Comparison of ENCODE assay signal across 8 cellular contexts in genomic region chr19:45817010-45817724, GRCh38. TPM values are rescaled to one million over a fixed set of nuclear protein-coding genes. Genes with fewer than 3 reads are reported as not detected.
DNase-seq lines count a peak whose midpoint lies in the region; ATAC-seq and TF ChIP-seq lines count a peak whose summit lies in the region.

No MANE protein-coding gene starts in this region.

- peak overlapping the region; percentile 90 to 97 (median 90) for H3K27ac Mint-ChIP-seq in H9

- DNase-seq in ELR (ENCODE audit: low read depth) (peak; percentile 94), H9 (peak; percentile 98), MG63 (peak; percentile 94), SIG-M5 treated with dmso at 0.1 percent for 504 hours (lab: John Stamatoyannopoulos, UW; ENCODE audit: unreplicated experiment) (peak; percentile 91), activated gamma-delta T cell (lab: John Stamatoyannopoulos, UW) (peak; percentile 48), omental fat pad (ENCODE audit: low spot score) (peak; percentile 89), tibial nerve (ENCODE audit: low spot score in 2 of 2) (peak; percentile 84 to 90)

- no peak overlapping the region for H3K4ac ChIP-seq in H9 (ENCODE audit: low read depth, low read length)

- peak overlapping the region; percentile 12 for H3K4me2 ChIP-seq in H9 (ENCODE audit: insufficient read depth, insufficient read length, low read length)

- H2BK20ac ChIP-seq in H9 (ENCODE audit: low read depth, low read length, poor library complexity, severe bottlenecking), result no peak overlapping the region

- no peak overlapping the region for H2AK5ac ChIP-seq in H9 (ENCODE audit: insufficient read length, low read length)

- no peak overlapping the region for H3K27ac ChIP-seq in H9 (ENCODE audit: insufficient read length, low read depth, low read length)
- peak overlapping the region in 1 of 4 donors; percentile 23 for H3K27ac ChIP-seq in gastroesophageal sphincter
- no peak overlapping the region for H3K27ac ChIP-seq in tibial nerve

- H3K23ac ChIP-seq in H9 (ENCODE audit: insufficient read length, low read depth, low read length), result no peak overlapping the region

- H3K14ac ChIP-seq in H9 (ENCODE audit: insufficient read depth, low read length), result peak overlapping the region; percentile 50; the same call in 1 of the 2 replicates

- 0 out of 2 replicates have a peak, but pooled peaks cover 1% of the 10 kb centered on the region for H3K4me1 ChIP-seq in H9 (ENCODE audit: insufficient read depth, low read length)
- H3K4me1 ChIP-seq in gastroesophageal sphincter, result peaks cover 0 to 25% (median 13%) of the 10 kb centered on the region in 3 donors
- H3K4me1 ChIP-seq in tibial nerve, result peaks cover 0 to 21% (median 3%) of the 10 kb centered on the region in 4 donors

- H3K18ac ChIP-seq in H9 (ENCODE audit: insufficient read length, low read depth, low read length), result peak overlapping the region; percentile 88

- H3K4me3 ChIP-seq in MG63 (no peak overlapping the region), gastroesophageal sphincter (no peak overlapping the region), tibial nerve (no peak overlapping the region)

- H4K20me1 ChIP-seq in H9 (ENCODE audit: control insufficient read depth, insufficient read depth, insufficient read length), result no peaks in the 10 kb centered on the region

- no peaks in the 10 kb centered on the region for H3K9me3 Mint-ChIP-seq in H9

- no peak overlapping the region for H2BK120ac ChIP-seq in H9 (ENCODE audit: low read depth, low read length, poor library complexity, severe bottlenecking)

- no peak overlapping the region for H4K8ac ChIP-seq in H9 (replicated peaks; ENCODE audit: insufficient read length, low read depth, low read length)

- no peak overlapping the region for H3K56ac ChIP-seq in H9 (ENCODE audit: insufficient read length, low read depth, low read length)

- no peak overlapping the region for H2BK15ac ChIP-seq in H9 (ENCODE audit: low read depth, low read length)

- peaks cover 13% of the 10 kb centered on the region for H3K23me2 ChIP-seq in H9 (ENCODE audit: insufficient read length, low read depth, low read length, poor library complexity, severe bottlenecking)

- peak overlapping the region; percentile 85 to 95 for H3K4me3 Mint-ChIP-seq in H9

- H3K36me3 ChIP-seq in MG63 (peaks cover 21% of the 10 kb centered on the region), gastroesophageal sphincter (peaks cover 0 to 42% of the 10 kb centered on the region in 2 donors), tibial nerve (peaks cover 0 to 56% (median 0%) of the 10 kb centered on the region in 3 donors)

- TF ChIP-seq CTCF in H9 (conservative IDR thresholded peaks at IDR 0.05) (peak; percentile 99), gastroesophageal sphincter (IDR thresholded peaks at IDR 0.05) (peak in 3 of 4 experiments; percentile 90 to 96 (median 95)), omental fat pad (IDR thresholded peaks at IDR 0.05) (peak in 1 of 3 donors; percentile 86), tibial nerve (IDR thresholded peaks at IDR 0.05) (peak; percentile 91 to 94 (median 93))

- ATAC-seq in gastroesophageal sphincter (peak; percentile 93), omental fat pad (ENCODE audit: low FRiP score) (peak; percentile 82)

- TF ChIP-seq EP300 in gastroesophageal sphincter (IDR thresholded peaks at IDR 0.05), result no peak
- TF ChIP-seq EP300 in tibial nerve (IDR thresholded peaks at IDR 0.05), result peak in 1 of 2 donors; percentile 36

- H4K5ac ChIP-seq in H9 (ENCODE audit: insufficient read length, low read depth, low read length), result no peak overlapping the region

- no peak overlapping the region for H4K91ac ChIP-seq in H9 (ENCODE audit: insufficient read length, low read depth, low read length)

- TF ChIP-seq POLR2A in gastroesophageal sphincter (IDR thresholded peaks at IDR 0.05) (no peak), tibial nerve (IDR thresholded peaks at IDR 0.05) (no peak)

- H3K9ac ChIP-seq in H9 (ENCODE audit: extremely low read depth, insufficient read length, low read length), result peak overlapping the region; percentile 43

- no peak overlapping the region for H3T11ph ChIP-seq in H9 (ENCODE audit: low read length)

- no peaks in the 10 kb centered on the region for H3K79me1 ChIP-seq in H9 (ENCODE audit: insufficient read depth, low read depth, low read length, poor library complexity, severe bottlenecking)

- H3K4me1 Mint-ChIP-seq in H9, result peaks cover 24 to 40% of the 10 kb centered on the region in 2 experiments

- H3K27me3 ChIP-seq in H9 (ENCODE audit: insufficient read depth, low read length) (no peaks in the 10 kb centered on the region), MG63 (no peaks in the 10 kb centered on the region), gastroesophageal sphincter (peaks cover 40% of the 10 kb centered on the region), tibial nerve (peaks cover 0 to 10% of the 10 kb centered on the region in 2 donors)

- H3K9me3 ChIP-seq in H9 (ENCODE audit: control insufficient read depth, low read depth, low read length) (no peaks in the 10 kb centered on the region), MG63 (no peaks in the 10 kb centered on the region), gastroesophageal sphincter (no peaks in the 10 kb centered on the region), tibial nerve (no peaks in the 10 kb centered on the region)

- peaks cover 4% of the 10 kb centered on the region for H3K27me3 Mint-ChIP-seq in H9 (ENCODE audit: low read depth)

- WGBS in H9 (ENCODE audit: extremely low coverage, insufficient read length, low lambda C conversion rate), result no CpG with 5 or more reads among the region's 24 CpGs
- WGBS in gastroesophageal sphincter (ENCODE audit: low coverage in 1 of 2), 2 donors, result 50 to 66% methylated on average over 5 to 6 of the region's 24 CpGs
- WGBS in tibial nerve, 2 donors, result 23 to 27% methylated on average over 24 of the region's 24 CpGs

- H3K36me3 Mint-ChIP-seq in H9 (ENCODE audit: insufficient read depth in 1 of 3, low read depth in 3 of 3), result peaks cover 7 to 35% (median 33%) of the 10 kb centered on the region in 3 experiments; a peak in 6 of 7 replicates

- H2BK5ac ChIP-seq in H9 (ENCODE audit: insufficient read length, low read length), result no peak overlapping the region

- H2BK12ac ChIP-seq in H9 (ENCODE audit: insufficient read length, low read depth, low read length), result no peak overlapping the region

- H2AFZ ChIP-seq in H9 (ENCODE audit: low read length), result no peak overlapping the region

- H3K79me2 ChIP-seq in H9 (ENCODE audit: insufficient read depth, low read length), result no peaks in the 10 kb centered on the region

RNA-seq across cellular contexts. Expression of gene RSPH6A, which starts 2.1 kb away (rescaled TPM):
- total RNA-seq in H9 (2021) (0.29 and 0.55 TPM in 2 replicates), gastroesophageal sphincter (under 1 TPM in 1 of 4 donors, not detected in 3; 0.23 TPM), omental fat pad (under 1 TPM in 1 of 4 donors, not detected in 3; 0.24 TPM), tibial nerve (under 1 TPM in 1 of 4 donors, not detected in 3; 0.30 TPM)
- total RNA-seq in MG63 (2014; rRNA removed; shearing (Covaris generic); ENCODE audit: low replicate concordance), result not detected in 2 replicates

RNA-seq across cellular contexts. Expression of gene DMWD, which starts 24.5 kb away (rescaled TPM):
- 70.7 and 75.1 TPM in 2 replicates for total RNA-seq in H9 (2021)
- 30.4 and 48.0 TPM in 2 replicates for total RNA-seq in MG63 (2014; rRNA removed; shearing (Covaris generic); ENCODE audit: low replicate concordance)
- 10 to 100 TPM; 41.5 to 75.5 (median 59.4) TPM for total RNA-seq in gastroesophageal sphincter
- 10 to 100 TPM; 26.2 to 42.5 (median 35.9) TPM for total RNA-seq in omental fat pad
- total RNA-seq in tibial nerve, result 10 to 100 TPM; 28.4 to 75.0 (median 53.8) TPM

RNA-seq across cellular contexts. Expression of gene DMPK, which starts 34.9 kb away (rescaled TPM):
- 63.9 and 67.4 TPM in 2 replicates for total RNA-seq in H9 (2021)
- 3.9 and 7.0 TPM in 2 replicates for total RNA-seq in MG63 (2014; rRNA removed; shearing (Covaris generic); ENCODE audit: low replicate concordance)
- total RNA-seq in gastroesophageal sphincter, result 100 to 1,000 TPM; 223 to 464 (median 330) TPM
- 10 to 100 TPM in 3 of 4 donors, 1 to 10 TPM in 1; 9.4 to 30.1 (median 23.2) TPM for total RNA-seq in omental fat pad
- total RNA-seq in tibial nerve, result 10 to 100 TPM; 59.0 to 87.9 (median 77.4) TPM

RNA-seq across cellular contexts. Expression of gene SYMPK, which starts 45.8 kb away (rescaled TPM):
- total RNA-seq in H9 (2021) (104 and 113 TPM in 2 replicates), gastroesophageal sphincter (10 to 100 TPM; 25.5 to 35.6 (median 30.8) TPM), omental fat pad (10 to 100 TPM; 17.3 to 35.2 (median 27.1) TPM), tibial nerve (10 to 100 TPM; 31.0 to 89.0 (median 57.4) TPM)
- total RNA-seq in MG63 (2014; rRNA removed; shearing (Covaris generic); ENCODE audit: low replicate concordance), result 59.4 and 70.7 TPM in 2 replicates

RNA-seq across cellular contexts. Expression of gene FOXA3, which starts 47.0 kb away (rescaled TPM):
- 22.2 and 24.9 TPM in 2 replicates for total RNA-seq in H9 (2021)
- total RNA-seq in MG63 (2014; rRNA removed; shearing (Covaris generic); ENCODE audit: low replicate concordance), result not detected in 2 replicates
- total RNA-seq in gastroesophageal sphincter, result under 1 TPM in 1 of 4 donors, not detected in 3; 0.42 TPM
- total RNA-seq in omental fat pad, result under 1 TPM in 2 of 4 donors, not detected in 2; 0.38 to 0.79 TPM
- total RNA-seq in tibial nerve, result not detected

Comparison
In these comparisons a context has a peak if more than half of its experiments do, and no peak if none do; other contexts are left out.
1. DNase-seq: peak in every context shown above with its lines; median percentile 98 in H9; 94 in ELR; 94 in MG63; 91 in SIG-M5 treated with dmso at 0.1 percent for 504 hours; 89 in omental fat pad; 87 in tibial nerve; 48 in activated gamma-delta T cell.